In genomic region chr3:160023476-160023875, GRCh38 we compare ENCODE assay signal across 23 cellular contexts. TPM values are rescaled to one million over a fixed set of nuclear protein-coding genes. Genes with fewer than 3 reads are reported as not detected.
A peak's percentile ranks its signal among the peaks of the same experiment; 100 is the strongest.
DNase-seq lines count a peak whose midpoint lies in the region; ATAC-seq and TF ChIP-seq lines count a peak whose summit lies in the region.
"Had no signal": no experiment of that assay in that cellular context is flagged by ENCODE, and none has a peak within 500 bp of the region (broad histone marks: within the 10 kb centered on the region; RNA-seq: fewer than 3 reads in every experiment).

No MANE protein-coding gene starts in this region.

- H3K9me3 Mint-ChIP-seq in activated CD8-positive, alpha-beta T cell treated with anti-CD3 and anti-CD28 coated beads, Interleukin-2, amount 10 ng/mL, durations not matched to agents 7 days and 5 days (ENCODE audit: insufficient read depth) = no peaks in the 10 kb centered on the region
- H3K9me3 Mint-ChIP-seq: H9 had no signal

- no peaks in the 10 kb centered on the region for H3K9me3 ChIP-seq in mesenchymal stem cell (ENCODE audit: control insufficient read depth, low read length)
- H3K9me3 ChIP-seq: BE2C had no signal

- no peak overlapping the region for H3K4ac ChIP-seq in mesenchymal stem cell (ENCODE audit: low read depth in 1 of 2, low read length in 2 of 2)

- no peak overlapping the region for H3K23ac ChIP-seq in mesenchymal stem cell (ENCODE audit: low read length in 2 of 2)

- H3K27ac ChIP-seq in mesenchymal stem cell (ENCODE audit: low read length, poor library complexity, severe bottlenecking) = no peak overlapping the region
- H3K27ac ChIP-seq: SK-N-MC had no signal

- H3K27ac Mint-ChIP-seq in activated CD8-positive, alpha-beta T cell treated with anti-CD3 and anti-CD28 coated beads, Interleukin-2, amount 10 ng/mL, durations not matched to agents 7 days and 5 days = no peak overlapping the region
- H3K27ac Mint-ChIP-seq: H9 had no signal

- no peak overlapping the region for H3K4me3 Mint-ChIP-seq in activated CD8-positive, alpha-beta T cell treated with anti-CD3 and anti-CD28 coated beads, Interleukin-2, amount 10 ng/mL, durations not matched to agents 7 days and 5 days
- H3K4me3 Mint-ChIP-seq: H9 had no signal

- H2BK120ac ChIP-seq in mesenchymal stem cell (ENCODE audit: low read depth, low read length) = no peak overlapping the region

- no peak overlapping the region for H2AK5ac ChIP-seq in mesenchymal stem cell (ENCODE audit: low read length, severe bottlenecking)

- peak overlapping the region in 1 of 2 experiments; percentile 4 for H3K18ac ChIP-seq in mesenchymal stem cell (ENCODE audit: low read depth in 1 of 2, low read length in 2 of 2)

- H3K4me2 ChIP-seq in mesenchymal stem cell (ENCODE audit: low read length, poor library complexity, severe bottlenecking) = no peak overlapping the region

- H3K79me1 ChIP-seq in mesenchymal stem cell (replicated peaks; ENCODE audit: low read length, poor library complexity, severe bottlenecking) = no peaks in the 10 kb centered on the region

- H2BK5ac ChIP-seq in mesenchymal stem cell (ENCODE audit: low read depth, low read length, poor library complexity, severe bottlenecking) = no peak overlapping the region

- no peak overlapping the region for H3K9ac ChIP-seq in mesenchymal stem cell (ENCODE audit: low read length)

- CTCF ChIA-PET in activated CD8-positive, alpha-beta T cell treated with anti-CD3 and anti-CD28 coated beads, Interleukin-2, amount 10 ng/mL, durations not matched to agents 7 days and 5 days (lab: Charles Lee) = no interaction called here

- H3K27me3 Mint-ChIP-seq in activated CD8-positive, alpha-beta T cell treated with anti-CD3 and anti-CD28 coated beads, Interleukin-2, amount 10 ng/mL, durations not matched to agents 7 days and 5 days (ENCODE audit: low read depth) = peaks cover 13% of the 10 kb centered on the region

- H2BK12ac ChIP-seq in mesenchymal stem cell (ENCODE audit: low read length in 2 of 2) = no peak overlapping the region

- peaks cover 0 to 7% of the 10 kb centered on the region in 2 experiments for H3K27me3 ChIP-seq in mesenchymal stem cell (ENCODE audit: control insufficient read depth in 1 of 2, insufficient read depth in 1 of 2, low read length in 2 of 2)
- H3K27me3 ChIP-seq: BE2C had no signal

- ATAC-seq in HG03442 (IDR thresholded peaks at IDR 0.05; ENCODE audit: unreplicated experiment) = no peak
- no peak for ATAC-seq in activated CD8-positive, alpha-beta T cell treated with anti-CD3 and anti-CD28 coated beads, Interleukin-2, amount 10 ng/mL, durations not matched to agents 7 days and 5 days

- POLR2A ChIA-PET in activated CD8-positive, alpha-beta T cell treated with anti-CD3 and anti-CD28 coated beads, Interleukin-2, amount 10 ng/mL, durations not matched to agents 7 days and 5 days (lab: Charles Lee) = no interaction called here

- H3K4me1 Mint-ChIP-seq in activated CD8-positive, alpha-beta T cell treated with anti-CD3 and anti-CD28 coated beads, Interleukin-2, amount 10 ng/mL, durations not matched to agents 7 days and 5 days (ENCODE audit: low read depth) = peaks cover 14% of the 10 kb centered on the region

- DNase-seq in ELR (ENCODE audit: low read depth) = peak; percentile 72
- peak; percentile 53 for DNase-seq in M059J (ENCODE audit: low read depth)
- peak; percentile 10 to 26 for DNase-seq in cardiac fibroblast (ENCODE audit: low read depth in 2 of 2)
- DNase-seq in mesenchymal stem cell = peak; percentile 83
- no peak for DNase-seq in activated CD8-positive, alpha-beta T cell treated with anti-CD3 and anti-CD28 coated beads, Interleukin-2, amount 10 ng/mL, durations not matched to agents 7 days and 5 days
- DNase-seq in activated CD4-positive, alpha-beta T cell treated with anti-CD3 and anti-CD28 coated beads for 4 hours = no peak
- DNase-seq: BE2C, DMS53, GF-D8, H9, Karpas-422, MM.1S, NCI-H1048, NCI-H1417 treated with DMSO at 0.1 percent for 48 hours, NCI-H187, NCI-H2107, NCI-H446 treated with DMSO at 0.1 percent for 48 hours, NCI-H526 treated with DMSO at 0.1 percent for 48 hours, RPMI8226, SHP77 treated with DMSO at 0.1 percent for 48 hours, SW 1271 had no signal

- no peaks in the 10 kb centered on the region for H3K36me3 ChIP-seq in mesenchymal stem cell (ENCODE audit: control insufficient read depth in 1 of 2, insufficient read depth in 2 of 2, low read depth in 1 of 2, low read length in 2 of 2)
- H3K36me3 ChIP-seq: BE2C had no signal

- no peak overlapping the region for H3K14ac ChIP-seq in mesenchymal stem cell (ENCODE audit: low read length in 2 of 2)

- H3K36me3 Mint-ChIP-seq in activated CD8-positive, alpha-beta T cell treated with anti-CD3 and anti-CD28 coated beads, Interleukin-2, amount 10 ng/mL, durations not matched to agents 7 days and 5 days (ENCODE audit: low read depth) = no peaks in the 10 kb centered on the region

- no peak overlapping the region for H4K8ac ChIP-seq in mesenchymal stem cell (ENCODE audit: low read length)

- TF ChIP-seq CTCF in cardiac fibroblast (IDR thresholded peaks at IDR 0.05; ENCODE audit: low read depth, low read length) = no peak

- no peak overlapping the region for H3K4me3 ChIP-seq in cardiac fibroblast (replicated peaks in 1 of 2; ENCODE audit: low read depth in 2 of 2, low read length in 2 of 2)
- no peak overlapping the region for H3K4me3 ChIP-seq in mesenchymal stem cell (ENCODE audit: insufficient read depth in 1 of 2, low read depth in 1 of 2, low read length in 2 of 2)
- H3K4me3 ChIP-seq: SK-N-MC had no signal

- H3K4me1 ChIP-seq in mesenchymal stem cell (ENCODE audit: control insufficient read depth, insufficient read depth, low read depth, low read length) = peaks cover 1% of the 10 kb centered on the region
- H3K4me1 ChIP-seq: BE2C had no signal

- no peak overlapping the region for H2AFZ ChIP-seq in mesenchymal stem cell (ENCODE audit: low read depth, low read length)

- 8% methylated on average over 1 of the region's 1 CpG for WGBS in mesenchymal stem cell

- H2BK15ac ChIP-seq in mesenchymal stem cell (ENCODE audit: low read depth, poor library complexity, severe bottlenecking) = no peak overlapping the region

- H4K91ac ChIP-seq in mesenchymal stem cell (ENCODE audit: low read length) = no peak overlapping the region

RNA-seq across cellular contexts. Expression of gene IL12A, which starts 34.8 kb away (rescaled TPM):
- 0.25 and 7.6 TPM in 2 replicates for total RNA-seq in M059J (2014; rRNA removed; shearing (Covaris generic))
- polyA plus RNA-seq in mesenchymal stem cell (2013, experiment 1 of 2) = 1.8 TPM
- polyA plus RNA-seq in mesenchymal stem cell (2013, experiment 2 of 2) = 1.7 TPM
- total RNA-seq in activated CD8-positive, alpha-beta T cell treated with anti-CD3 and anti-CD28 coated beads, Interleukin-2, amount 10 ng/mL, durations not matched to agents 7 days and 5 days = not detected

Comparison
In these comparisons a context has a peak if more than half of its experiments do, and no peak if none do; other contexts are left out.
1. DNase-seq: peak in ELR (single experiment), M059J (single experiment), cardiac fibroblast (2 of 2) and mesenchymal stem cell (single experiment); none in activated CD8-positive, alpha-beta T cell treated with anti-CD3 and anti-CD28 coated beads, Interleukin-2, amount 10 ng/mL, durations not matched to agents 7 days and 5 days (single experiment) and activated CD4-positive, alpha-beta T cell treated with anti-CD3 and anti-CD28 coated beads for 4 hours (0 of 2).